Comparison of ENCODE assay signal across 11 cellular contexts in the genomic region with DNA sequence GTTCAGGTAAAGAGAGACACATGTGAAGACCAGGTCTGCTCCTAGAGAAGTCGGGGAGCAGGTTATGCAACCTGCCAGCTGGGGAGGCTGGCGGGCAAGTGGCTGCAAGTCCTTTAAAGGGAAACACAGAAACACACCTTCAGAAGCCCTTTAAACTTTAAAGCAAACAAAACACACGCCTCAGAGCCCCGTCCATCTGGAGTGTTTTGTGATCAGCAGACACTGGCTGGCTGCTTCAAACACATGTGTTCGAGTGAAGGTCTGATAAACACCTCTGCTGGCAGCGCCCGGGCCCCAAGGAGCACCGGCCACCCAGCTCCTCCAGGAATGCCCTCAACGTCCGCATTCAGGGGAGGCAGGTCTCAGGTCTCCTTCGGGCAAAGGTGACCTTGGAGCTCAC. TPM values are rescaled to one million over a fixed set of nuclear protein-coding genes. Genes with fewer than 3 reads are reported as not detected.
A peak's percentile ranks its signal among the peaks of the same experiment; 100 is the strongest.
DNase-seq lines count a peak whose midpoint lies in the region; ATAC-seq and TF ChIP-seq lines count a peak whose summit lies in the region.
"Had no signal": no experiment of that assay in that cellular context is flagged by ENCODE, and none has a peak within 500 bp of the region (broad histone marks: within the 10 kb centered on the region; RNA-seq: fewer than 3 reads in every experiment).

No MANE protein-coding gene starts in this region.

- no peak for TF ChIP-seq CTCF in mucosa of descending colon (IDR thresholded peaks at IDR 0.05)
- TF ChIP-seq CTCF in GM20000 (IDR thresholded peaks at IDR 0.05; ENCODE audit: extremely low read depth, missing control alignments) = no peak

- H3K27ac ChIP-seq in HUES6 (ENCODE audit: low read depth, low read length) = no peak overlapping the region
- H3K27ac ChIP-seq: coronary artery had no signal

- DNase-seq in AG20443 (ENCODE audit: low spot score) (peak; percentile 24), T47D (ENCODE audit: low read depth in 1 of 2, low spot score in 1 of 2) (peak; percentile 75 to 88), mucosa of descending colon (peak in 1 of 3 donors; percentile 33), GM20000 (ENCODE audit: low spot score) (no peak)
- DNase-seq in stimulated activated CD4-positive, alpha-beta T cell treated with anti-CD3 and anti-CD28 coated beads, Interleukin-1b, Interleukin-23, amount 100 ng/mL, for 48 hours = no peak
- DNase-seq: activated CD4-positive, alpha-beta T cell treated with anti-CD3 and anti-CD28 coated beads, Interleukin-2, amount 10 ng/mL, durations not matched to agents 24 days and 14 days; NCI-H2081 had no signal

- peaks cover 49% of the 10 kb centered on the region for H3K4me1 ChIP-seq in HUES6 (ENCODE audit: control insufficient read depth, insufficient read depth, low read length)
- H3K4me1 ChIP-seq in mucosa of descending colon (ENCODE audit: low read depth) = no peaks in the 10 kb centered on the region

- H3K9me3 ChIP-seq in HUES6 (ENCODE audit: control insufficient read depth, insufficient read depth, low read depth, low read length) (no peaks in the 10 kb centered on the region), mucosa of descending colon (no peaks in the 10 kb centered on the region)

- in situ Hi-C loops in T47D (cut with HindIII; ENCODE audit: low pct_unique_long_range_greater_than_20kb, low sequenced_read_pairs) = no loop called here

- no peak overlapping the region for H3K4me3 ChIP-seq in HUES6 (ENCODE audit: low read depth, low read length)
- H3K4me3 ChIP-seq in mucosa of descending colon = no peak overlapping the region
- H3K4me3 ChIP-seq: coronary artery had no signal

- ATAC-seq in mucosa of descending colon = peak; percentile 52
- ATAC-seq in HG03045 (IDR thresholded peaks at IDR 0.05; ENCODE audit: unreplicated experiment) = no peak
- no peak for ATAC-seq in GM18861 (IDR thresholded peaks at IDR 0.05; ENCODE audit: unreplicated experiment)

- intact Hi-C loops in mucosa of descending colon (cut with DNase I, micrococcal nuclease) = no loop called here

- H3K36me3 ChIP-seq in HUES6 (ENCODE audit: control insufficient read depth, insufficient read depth, low read length) = peaks cover 33% of the 10 kb centered on the region
- no peaks in the 10 kb centered on the region for H3K36me3 ChIP-seq in mucosa of descending colon (ENCODE audit: low read depth)

- H3K9ac ChIP-seq in HUES6 (ENCODE audit: low read length) = peak overlapping the region; percentile 1

- H3K27me3 ChIP-seq in HUES6 (ENCODE audit: control insufficient read depth, insufficient read depth, low read length) = no peaks in the 10 kb centered on the region

RNA-seq across cellular contexts. Expression of a gene that starts 15.2 kb away (rescaled TPM):
- total RNA-seq in mucosa of descending colon = 10 to 100 TPM in 2 of 3 donors, 1 to 10 TPM in 1; 5.1 to 14.8 (median 10.2) TPM
- total RNA-seq: activated CD4-positive, alpha-beta T cell treated with anti-CD3 and anti-CD28 coated beads, Interleukin-2, amount 10 ng/mL, durations not matched to agents 24 days and 14 days had no signal

Comparison
In these comparisons a context has a peak if more than half of its experiments do, and no peak if none do; other contexts are left out.
1. DNase-seq: peak in AG20443 (single experiment) and T47D (2 of 2); none in GM20000 (single experiment) and stimulated activated CD4-positive, alpha-beta T cell treated with anti-CD3 and anti-CD28 coated beads, Interleukin-1b, Interleukin-23, amount 100 ng/mL, for 48 hours (single experiment).